Comparison of ENCODE assay signal across 7 cellular contexts in the genomic region with DNA sequence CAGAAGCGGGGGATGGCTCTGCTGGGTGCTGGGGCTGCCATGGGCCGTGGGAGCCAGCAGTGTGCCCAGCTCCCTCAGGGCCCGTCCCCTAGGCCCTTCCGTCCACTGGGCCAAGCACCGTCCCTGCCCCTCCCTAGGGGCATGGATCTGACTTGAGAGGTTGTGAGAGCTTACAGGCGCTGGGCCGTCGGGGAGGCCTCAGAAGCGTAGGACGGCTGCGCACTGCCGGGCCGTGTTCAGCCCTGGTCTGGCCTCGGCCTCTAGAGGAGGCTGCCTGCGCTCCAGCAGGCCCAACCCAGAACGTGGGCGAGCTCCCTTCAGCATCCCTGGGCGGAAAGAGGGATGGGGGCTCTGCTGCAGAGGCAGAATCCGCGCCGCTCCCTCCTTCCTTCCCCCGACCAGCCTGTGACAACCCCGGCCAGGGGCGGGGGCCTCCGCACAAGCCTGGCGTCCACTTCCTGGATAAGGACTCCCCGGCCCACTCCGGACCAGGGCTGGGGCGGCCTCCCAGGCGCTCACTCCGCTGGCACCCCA. TPM values are rescaled to one million over a fixed set of nuclear protein-coding genes. Genes with fewer than 3 reads are reported as not detected.
DNase-seq lines count a peak whose midpoint lies in the region; ATAC-seq and TF ChIP-seq lines count a peak whose summit lies in the region.

No MANE protein-coding gene starts in this region.

- H3K27me3 ChIP-seq in MG63 (no peaks in the 10 kb centered on the region), foreskin keratinocyte (no peaks in the 10 kb centered on the region), neutrophil (peaks cover 52% of the 10 kb centered on the region)

- CTCF ChIA-PET in GM10248 (lab: Yijun Ruan, JAX) = interaction anchor here (0.9 to 32.8 kb wide), 5 partner anchors 8 to 29 kb away, joined by 3 to 701 read pairs (median 5); no protein-coding TSS in a partner anchor

- H3K36me3 Mint-ChIP-seq in activated T-helper 2 cell treated with anti-CD3 and anti-CD28 coated beads, Interferon-gamma antibody, Interleukin-2, Interleukin-4, amounts not matched to agents 10 μg/mL and 5 μg/mL and 100 μg/mL, durations not matched to agents 14 hours and 24 hours and 36 hours (ENCODE audit: low read depth) = peaks cover 14% of the 10 kb centered on the region

- H3K36me3 ChIP-seq in MG63 (peaks cover 26% of the 10 kb centered on the region), neutrophil (peaks cover 8% of the 10 kb centered on the region)

- H3K27ac ChIP-seq in foreskin keratinocyte (peak overlapping the region; percentile 79), neutrophil (peak overlapping the region; percentile 74)

- H3K4me3 Mint-ChIP-seq in activated T-helper 2 cell treated with anti-CD3 and anti-CD28 coated beads, Interferon-gamma antibody, Interleukin-2, Interleukin-4, amounts not matched to agents 10 μg/mL and 5 μg/mL and 100 μg/mL, durations not matched to agents 14 hours and 24 hours and 36 hours (ENCODE audit: low read depth) = peak overlapping the region; percentile 80

- TF ChIP-seq CTCF in GM10248 (IDR thresholded peaks at IDR 0.05; ENCODE audit: control extremely low read depth, extremely low read depth, low read depth, missing control alignments) (no peak), foreskin keratinocyte (conservative IDR thresholded peaks at IDR 0.05) (no peak), neutrophil (IDR thresholded peaks at IDR 0.05) (no peak)

- peak; percentile 68 for DNase-seq in GM10248 (ENCODE audit: extremely low spot score)
- DNase-seq in MG63 = peak; percentile 69
- DNase-seq in activated T-helper 2 cell treated with anti-CD3 and anti-CD28 coated beads, Interferon-gamma antibody, Interleukin-2, Interleukin-4, amounts not matched to agents 10 μg/mL and 5 μg/mL and 100 μg/mL, durations not matched to agents 14 hours and 24 hours and 36 hours (ENCODE audit: low spot score) = peak; percentile 31
- peak in 1 of 2 donors; percentile 62 for DNase-seq in foreskin keratinocyte
- no peak for DNase-seq in NCI-H1105 (lab: John Stamatoyannopoulos, UW)

- H3K27ac Mint-ChIP-seq in activated T-helper 2 cell treated with anti-CD3 and anti-CD28 coated beads, Interferon-gamma antibody, Interleukin-2, Interleukin-4, amounts not matched to agents 10 μg/mL and 5 μg/mL and 100 μg/mL, durations not matched to agents 14 hours and 24 hours and 36 hours = peak overlapping the region; percentile 74

- ATAC-seq in GM21717 (IDR thresholded peaks at IDR 0.05; ENCODE audit: unreplicated experiment) (peak; percentile 9), foreskin keratinocyte (peak; percentile 20)

- peaks cover 23% of the 10 kb centered on the region for H3K27me3 Mint-ChIP-seq in activated T-helper 2 cell treated with anti-CD3 and anti-CD28 coated beads, Interferon-gamma antibody, Interleukin-2, Interleukin-4, amounts not matched to agents 10 μg/mL and 5 μg/mL and 100 μg/mL, durations not matched to agents 14 hours and 24 hours and 36 hours (ENCODE audit: low read depth)

- intact Hi-C loops in activated T-helper 2 cell treated with anti-CD3 and anti-CD28 coated beads, Interferon-gamma antibody, Interleukin-2, Interleukin-4, amounts not matched to agents 10 μg/mL and 5 μg/mL and 100 μg/mL, durations not matched to agents 14 hours and 24 hours and 36 hours (cut with micrococcal nuclease) = no loop called here

- peak overlapping the region; percentile 63 for H3K4me3 ChIP-seq in MG63
- H3K4me3 ChIP-seq in neutrophil (ENCODE audit: low read depth in 1 of 2, low read length in 1 of 2) = peak overlapping the region; percentile 89 to 99

- no peaks in the 10 kb centered on the region for H3K9me3 Mint-ChIP-seq in activated T-helper 2 cell treated with anti-CD3 and anti-CD28 coated beads, Interferon-gamma antibody, Interleukin-2, Interleukin-4, amounts not matched to agents 10 μg/mL and 5 μg/mL and 100 μg/mL, durations not matched to agents 14 hours and 24 hours and 36 hours

- peaks cover 26% of the 10 kb centered on the region for H3K4me1 Mint-ChIP-seq in activated T-helper 2 cell treated with anti-CD3 and anti-CD28 coated beads, Interferon-gamma antibody, Interleukin-2, Interleukin-4, amounts not matched to agents 10 μg/mL and 5 μg/mL and 100 μg/mL, durations not matched to agents 14 hours and 24 hours and 36 hours (ENCODE audit: low read depth)

- POLR2A ChIA-PET in GM10248 (lab: Yijun Ruan, JAX) = interaction anchor here (0.7 kb wide), 1 partner anchor 295 kb away, joined by 3 read pairs; no protein-coding TSS in a partner anchor

- H3K9me3 ChIP-seq in MG63 (no peaks in the 10 kb centered on the region), neutrophil (no peaks in the 10 kb centered on the region)

- H3K4me1 ChIP-seq in foreskin keratinocyte (peaks cover 11% of the 10 kb centered on the region), neutrophil (ENCODE audit: control insufficient read depth in 1 of 2, insufficient read depth in 1 of 2, low read depth in 1 of 2, low read length in 1 of 2) (peaks cover 31 to 37% of the 10 kb centered on the region in 2 experiments)

RNA-seq across cellular contexts. Expression of gene MPG, which starts 0.7 kb away (rescaled TPM):
- total RNA-seq in MG63 (2014; rRNA removed; shearing (Covaris generic); ENCODE audit: low replicate concordance) = 126 and 258 TPM in 2 replicates
- total RNA-seq in activated T-helper 2 cell treated with anti-CD3 and anti-CD28 coated beads, Interferon-gamma antibody, Interleukin-2, Interleukin-4, amounts not matched to agents 10 μg/mL and 5 μg/mL and 100 μg/mL, durations not matched to agents 14 hours and 24 hours and 36 hours = 77.7 and 78.6 TPM in 2 replicates
- total RNA-seq in foreskin keratinocyte = 64.5 and 77.7 TPM in 2 replicates
- polyA plus RNA-seq in foreskin keratinocyte = 76.2 and 105 TPM in 2 replicates

RNA-seq across cellular contexts. Expression of gene RHBDF1, which starts 4.9 kb away (rescaled TPM):
- 4.2 and 12.0 TPM in 2 replicates for total RNA-seq in MG63 (2014; rRNA removed; shearing (Covaris generic); ENCODE audit: low replicate concordance)
- total RNA-seq in activated T-helper 2 cell treated with anti-CD3 and anti-CD28 coated beads, Interferon-gamma antibody, Interleukin-2, Interleukin-4, amounts not matched to agents 10 μg/mL and 5 μg/mL and 100 μg/mL, durations not matched to agents 14 hours and 24 hours and 36 hours = 1.2 and 1.6 TPM in 2 replicates
- 20.3 and 27.5 TPM in 2 replicates for total RNA-seq in foreskin keratinocyte
- 27.0 and 32.0 TPM in 2 replicates for polyA plus RNA-seq in foreskin keratinocyte

RNA-seq across cellular contexts. Expression of gene SNRNP25, which starts 23.7 kb away (rescaled TPM):
- total RNA-seq in MG63 (2014; rRNA removed; shearing (Covaris generic); ENCODE audit: low replicate concordance) = 33.1 and 87.8 TPM in 2 replicates
- total RNA-seq in activated T-helper 2 cell treated with anti-CD3 and anti-CD28 coated beads, Interferon-gamma antibody, Interleukin-2, Interleukin-4, amounts not matched to agents 10 μg/mL and 5 μg/mL and 100 μg/mL, durations not matched to agents 14 hours and 24 hours and 36 hours = 77.5 and 83.1 TPM in 2 replicates
- total RNA-seq in foreskin keratinocyte = 46.4 and 67.2 TPM in 2 replicates
- 70.7 and 98.1 TPM in 2 replicates for polyA plus RNA-seq in foreskin keratinocyte

RNA-seq across cellular contexts. Expression of gene POLR3K, which starts 23.9 kb away (rescaled TPM):
- total RNA-seq in MG63 (2014; rRNA removed; shearing (Covaris generic); ENCODE audit: low replicate concordance) = 16.4 and 25.5 TPM in 2 replicates
- total RNA-seq in activated T-helper 2 cell treated with anti-CD3 and anti-CD28 coated beads, Interferon-gamma antibody, Interleukin-2, Interleukin-4, amounts not matched to agents 10 μg/mL and 5 μg/mL and 100 μg/mL, durations not matched to agents 14 hours and 24 hours and 36 hours = 64.8 and 67.3 TPM in 2 replicates
- 10.7 and 16.2 TPM in 2 replicates for total RNA-seq in foreskin keratinocyte
- polyA plus RNA-seq in foreskin keratinocyte = 30.2 and 35.2 TPM in 2 replicates
